Comparison of ENCODE assay signal across 8 cellular contexts in genomic region chr1:1306661-1307260, GRCh38. TPM values are rescaled to one million over a fixed set of nuclear protein-coding genes. Genes with fewer than 3 reads are reported as not detected.
A peak's percentile ranks its signal among the peaks of the same experiment; 100 is the strongest.
DNase-seq lines count a peak whose midpoint lies in the region; ATAC-seq and TF ChIP-seq lines count a peak whose summit lies in the region.

No MANE protein-coding gene starts in this region.

- DNase-seq in Caco-2, result no peak
- no peak for DNase-seq in ovary
- no peak for DNase-seq in MV-4-11 (lab: John Stamatoyannopoulos, UW)
- no peak for DNase-seq in SIG-M5 (lab: John Stamatoyannopoulos, UW)

- intact Hi-C loops in Caco-2 (cut with micrococcal nuclease; ENCODE audit: unreplicated experiment), result no loop called here
- intact Hi-C loops in ovary (cut with DNase I), result no loop called here

- H3K27ac Mint-ChIP-seq in Caco-2 (ENCODE audit: unreplicated experiment), result no peak overlapping the region

- H3K4me3 ChIP-seq in Caco-2 (ENCODE audit: low read depth, low read length) (peak overlapping the region; percentile 87), OCI-LY3 (ENCODE audit: low read length) (peak overlapping the region; percentile 81), endocrine pancreas (ENCODE audit: control insufficient read depth, insufficient read depth, low read length) (peak overlapping the region; percentile 38), ovary (peak overlapping the region; percentile 68)

- peaks cover 4% of the 10 kb centered on the region for H3K79me2 ChIP-seq in OCI-LY3 (ENCODE audit: low read length)

- H3K9me3 ChIP-seq in Caco-2 (no peaks in the 10 kb centered on the region), OCI-LY3 (ENCODE audit: insufficient read depth, low read length) (no peaks in the 10 kb centered on the region), endocrine pancreas (ENCODE audit: control insufficient read depth, low read length) (no peaks in the 10 kb centered on the region), ovary (no peaks in the 10 kb centered on the region)

- TF ChIP-seq CTCF in Caco-2 (IDR thresholded peaks at IDR 0.05; ENCODE audit: insufficient read depth in 1 of 2, low read depth in 1 of 2, low read length in 1 of 2, severe bottlenecking in 1 of 2, unreplicated experiment in 1 of 2), result no peak
- no peak for TF ChIP-seq CTCF in OCI-LY3 (IDR thresholded peaks at IDR 0.05; ENCODE audit: low read depth, low read length)
- TF ChIP-seq CTCF in ovary (IDR thresholded peaks at IDR 0.05), result no peak

- H3K4me1 Mint-ChIP-seq in Caco-2 (ENCODE audit: low read depth, unreplicated experiment), result no peaks in the 10 kb centered on the region

- POLR2A ChIA-PET in Caco-2 (lab: Charles Lee), result interaction anchor here (1.0 kb wide), 1 partner anchor 33 kb away, joined by 6 read pairs; the partner anchor contains the start of gene UBE2J2

- H3K36me3 ChIP-seq in Caco-2 (ENCODE audit: control insufficient read depth, insufficient read depth, low read length), result no peaks in the 10 kb centered on the region
- peaks cover 6% of the 10 kb centered on the region for H3K36me3 ChIP-seq in OCI-LY3 (replicated peaks; ENCODE audit: low read depth, low read length)
- peaks cover 5% of the 10 kb centered on the region for H3K36me3 ChIP-seq in endocrine pancreas (ENCODE audit: control insufficient read depth, insufficient read depth, low read length)
- no peaks in the 10 kb centered on the region for H3K36me3 ChIP-seq in ovary

- BruUV-seq in Caco-2 (replicated peaks; lab: Mats Ljungman, UMichigan), result TSS peak; percentile 34

- CTCF ChIA-PET in Caco-2 (lab: Charles Lee), result no interaction called here

- H3K9me3 Mint-ChIP-seq in Caco-2 (ENCODE audit: unreplicated experiment), result no peaks in the 10 kb centered on the region

- H3K27me3 Mint-ChIP-seq in Caco-2 (ENCODE audit: insufficient read depth, unreplicated experiment), result no peaks in the 10 kb centered on the region

- H3K9ac ChIP-seq in OCI-LY3 (ENCODE audit: low read length) (peak overlapping the region; percentile 58; the same call in 1 of the 2 replicates), endocrine pancreas (ENCODE audit: control insufficient read depth, insufficient read depth, low read length) (peak overlapping the region; percentile 0)

- no peak overlapping the region for H2AFZ ChIP-seq in OCI-LY3 (ENCODE audit: low read depth, low read length)

- H3K4me1 ChIP-seq in Caco-2 (peaks cover 36% of the 10 kb centered on the region), OCI-LY3 (ENCODE audit: low read length) (peaks cover 27% of the 10 kb centered on the region), endocrine pancreas (ENCODE audit: control insufficient read depth, insufficient read depth, low read length) (no peaks in the 10 kb centered on the region), ovary (ENCODE audit: insufficient read depth) (peaks cover 32% of the 10 kb centered on the region)

- peak overlapping the region; percentile 66 for H3K4me2 ChIP-seq in OCI-LY3 (ENCODE audit: low read length)

- peaks cover 17% of the 10 kb centered on the region for H3K36me3 Mint-ChIP-seq in Caco-2 (ENCODE audit: insufficient read depth, unreplicated experiment)

- H3K27me3 ChIP-seq in Caco-2 (replicated peaks; ENCODE audit: control insufficient read depth, insufficient read depth, low read length), result no peaks in the 10 kb centered on the region
- H3K27me3 ChIP-seq in OCI-LY3 (ENCODE audit: low read depth, low read length), result no peaks in the 10 kb centered on the region
- no peaks in the 10 kb centered on the region for H3K27me3 ChIP-seq in endocrine pancreas (ENCODE audit: control insufficient read depth, insufficient read depth, low read length)
- H3K27me3 ChIP-seq in ovary, result no peaks in the 10 kb centered on the region

- TF ChIP-seq POLR2A in ovary (IDR thresholded peaks at IDR 0.05), result no peak

- no peak for TF ChIP-seq EP300 in ovary (IDR thresholded peaks at IDR 0.05)

- H3K27ac ChIP-seq in OCI-LY3 (ENCODE audit: low read length), result no peak overlapping the region
- H3K27ac ChIP-seq in ovary, result peak overlapping the region in 1 of 2 donors; percentile 67

- WGBS in ovary, 3 donors, result 25 to 31% (median 26%) methylated on average over 27 of the region's 27 CpGs

- 0 out of 2 replicates have a peak, but pooled peaks cover 3% of the 10 kb centered on the region for H4K20me1 ChIP-seq in OCI-LY3 (ENCODE audit: insufficient read depth, low read length)

- ATAC-seq in GM21786 (IDR thresholded peaks at IDR 0.05; ENCODE audit: unreplicated experiment) (no peak), GM21619 (IDR thresholded peaks at IDR 0.05; ENCODE audit: unreplicated experiment) (no peak)

- H3K4me3 Mint-ChIP-seq in Caco-2 (ENCODE audit: unreplicated experiment), result peak overlapping the region; percentile 81

RNA-seq across cellular contexts. Expression of gene ACAP3, which starts 1.0 kb away (rescaled TPM):
- total RNA-seq in Caco-2 (2022) (46.6 and 48.5 TPM in 2 replicates), ovary (10 to 100 TPM; 23.1 to 62.4 (median 46.4) TPM)
- 10 to 100 TPM in 1 of 2 donors, 1 to 10 TPM in 1; 3.5 to 33.4 TPM for polyA plus RNA-seq in ovary

RNA-seq across cellular contexts. Expression of gene PUSL1, which starts 1.6 kb away (rescaled TPM):
- total RNA-seq in Caco-2 (2022) (39.8 and 43.8 TPM in 2 replicates), ovary (10 to 100 TPM; 12.5 to 27.6 (median 21.7) TPM)
- 10 to 100 TPM in 1 of 2 donors, under 1 TPM in 1; 0.18 to 14.7 TPM for polyA plus RNA-seq in ovary

RNA-seq across cellular contexts. Expression of gene INTS11, which starts 17.7 kb away (rescaled TPM):
- total RNA-seq in Caco-2 (2022), result 103 and 115 TPM in 2 replicates
- 100 to 1,000 TPM; 102 to 135 (median 109) TPM for total RNA-seq in ovary
- 100 to 1,000 TPM in 1 of 2 donors, 10 to 100 TPM in 1; 72.6 to 119 TPM for polyA plus RNA-seq in ovary

RNA-seq across cellular contexts. Expression of gene CPTP, which starts 17.8 kb away (rescaled TPM):
- total RNA-seq in Caco-2 (2022) (16.2 and 16.8 TPM in 2 replicates), ovary (10 to 100 TPM; 13.8 to 21.0 (median 14.8) TPM)
- polyA plus RNA-seq in ovary, result 10 to 100 TPM in 1 of 2 donors, 1 to 10 TPM in 1; 2.4 to 18.3 TPM

RNA-seq across cellular contexts. Expression of gene TAS1R3, which starts 24.3 kb away (rescaled TPM):
- total RNA-seq in Caco-2 (2022) (0.09 and 0.29 TPM in 2 replicates), ovary (under 1 TPM in 6 of 7 donors, not detected in 1; 0.07 to 0.40 (median 0.23) TPM)
- under 1 TPM in 1 of 2 donors, not detected in 1; 0.24 TPM for polyA plus RNA-seq in ovary
